In genomic region chr10:108141064-108141463, GRCh38 we compare ENCODE assay signal across 34 cellular contexts.
"Had no signal": no experiment of that assay in that cellular context is flagged by ENCODE, and none has a peak within 500 bp of the region (broad histone marks: within the 10 kb centered on the region; RNA-seq: fewer than 3 reads in every experiment).

No MANE protein-coding gene starts in this region.

- DNase-seq: Karpas-422, Kasumi-1, MG63, MM.1S, MV-4-11, NCI-H1048, NCI-H1092, NCI-H1092 treated with DMSO at 0.1 percent for 48 hours, NCI-H1105, NCI-H1105 treated with DMSO at 0.1 percent for 48 hours, NCI-H1417, NCI-H1417 treated with DMSO at 0.1 percent for 48 hours, NCI-H1436, NCI-H1436 treated with DMSO at 0.1 percent for 48 hours, NCI-H146, NCI-H1694, NCI-H1694 treated with DMSO at 0.1 percent for 48 hours, NCI-H187, NCI-H187 treated with DMSO at 0.1 percent for 48 hours, NCI-H1930, NCI-H2029, NCI-H2029 treated with DMSO at 0.1 percent for 48 hours, NCI-H2081, NCI-H2081 treated with DMSO at 0.1 percent for 48 hours, NCI-H2107, NCI-H2171, NCI-H2171 treated with DMSO at 0.1 percent for 48 hours, NCI-H2227 treated with DMSO at 0.1 percent for 48 hours, NCI-H226, NCI-H345, NCI-H446, NCI-H446 treated with DMSO at 0.1 percent for 48 hours, NCI-H510A, NCI-H510A treated with DMSO at 0.1 percent for 48 hours had no signal

- H3K4me3 ChIP-seq: MG63 had no signal

- H3K27me3 ChIP-seq: MG63 had no signal

- H3K36me3 ChIP-seq: MG63 had no signal

- H3K9me3 ChIP-seq: MG63 had no signal
